ENCODE assay signal across 4 cellular contexts in the genomic region with DNA sequence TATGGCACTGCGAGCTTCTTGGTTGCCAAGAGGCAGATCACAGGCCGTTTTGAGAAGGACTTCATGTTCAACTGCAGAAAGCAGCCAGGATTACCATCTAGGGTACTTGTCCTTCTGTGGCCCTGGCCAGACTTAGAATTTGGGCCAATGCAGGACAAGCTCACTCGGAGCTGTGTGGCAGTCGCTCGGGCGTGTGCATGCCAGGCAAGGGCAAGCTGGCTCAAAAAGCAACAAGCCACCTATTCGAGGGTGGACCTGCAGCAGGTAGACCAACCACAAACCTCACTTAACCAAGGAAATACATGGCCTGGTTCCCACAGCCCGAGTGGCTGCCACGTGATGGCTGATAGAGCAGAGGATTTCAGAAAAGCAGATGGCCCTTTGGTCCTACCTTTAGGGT. TPM values are rescaled to one million over a fixed set of nuclear protein-coding genes. Genes with fewer than 3 reads are reported as not detected.
"Had no signal": no experiment of that assay in that cellular context is flagged by ENCODE, and none has a peak within 500 bp of the region (broad histone marks: within the 10 kb centered on the region; RNA-seq: fewer than 3 reads in every experiment).

No MANE protein-coding gene starts in this region.

RNA-seq across cellular contexts. Expression of a gene that starts 39.3 kb away (rescaled TPM):
- total RNA-seq: LHCN-M2, M059J, MCF 10A, NCI-H460 had no signal
